10 cellular contexts compared by ENCODE assay signal in the genomic region with DNA sequence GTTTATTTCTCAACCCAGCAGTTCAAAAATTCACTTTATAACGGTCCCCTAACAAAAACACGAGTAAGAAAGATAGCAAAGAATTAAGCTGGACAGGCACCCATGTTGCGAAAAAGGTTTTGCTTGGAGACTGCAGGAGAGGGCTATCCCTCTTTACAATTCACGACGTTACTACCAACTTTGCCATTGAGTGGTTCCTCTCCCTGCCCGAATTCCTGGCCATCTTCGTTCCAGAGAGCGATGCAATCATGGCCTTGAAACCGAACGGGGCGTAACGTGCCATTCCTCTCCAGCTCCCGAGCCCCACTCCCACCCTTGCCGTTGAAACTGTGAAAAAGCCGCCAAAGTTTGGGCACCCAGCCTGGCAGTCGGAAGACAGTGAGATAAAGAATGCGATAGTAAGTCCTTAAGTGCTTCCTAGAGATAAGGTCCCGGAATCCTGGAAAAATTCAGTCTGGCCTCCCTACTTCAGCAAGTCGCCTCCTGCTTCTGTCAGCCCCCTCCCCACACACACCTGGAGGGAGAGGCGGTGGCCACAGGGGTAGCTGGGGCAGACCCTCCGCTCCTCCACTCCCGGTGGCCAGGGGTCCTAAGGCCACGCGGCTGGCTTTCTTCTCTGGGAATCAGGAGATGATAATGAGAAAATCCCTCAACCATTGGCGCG.
A peak's percentile ranks its signal among the peaks of the same experiment; 100 is the strongest.
DNase-seq lines count a peak whose midpoint lies in the region; ATAC-seq and TF ChIP-seq lines count a peak whose summit lies in the region.
"Had no signal": no experiment of that assay in that cellular context is flagged by ENCODE, and none has a peak within 500 bp of the region (broad histone marks: within the 10 kb centered on the region; RNA-seq: fewer than 3 reads in every experiment).

No MANE protein-coding gene starts in this region.

- peak overlapping the region; percentile 91 for H3K4me2 ChIP-seq in hepatocyte

- POLR2A ChIA-PET in WTC11 (lab: Charles Lee) = no interaction called here

- no peaks in the 10 kb centered on the region for H4K20me1 ChIP-seq in hepatocyte (ENCODE audit: insufficient read depth, poor library complexity, severe bottlenecking)

- H3K9me3 ChIP-seq in hepatocyte (ENCODE audit: low read depth) = no peaks in the 10 kb centered on the region

- DNase-seq in ELF-1 (ENCODE audit: low read depth, low spot score) (peak; percentile 62), WTC11 (ENCODE audit: low spot score) (peak; percentile 33), hepatocyte (ENCODE audit: low spot score) (no peak), retinal pigment epithelial cell (ENCODE audit: low read depth) (no peak), NCI-H1417 (lab: John Stamatoyannopoulos, UW) (no peak), dermis blood vessel endothelial cell (no peak), NCI-H2227 (lab: John Stamatoyannopoulos, UW; ENCODE audit: unreplicated experiment) (no peak)
- DNase-seq: NCI-H345 had no signal

- H3K4me1 ChIP-seq in hepatocyte (ENCODE audit: insufficient read depth) = peaks cover 21% of the 10 kb centered on the region

- H3K4me3 ChIP-seq in hepatocyte = peak overlapping the region; percentile 16
- H3K4me3 ChIP-seq in retinal pigment epithelial cell (ENCODE audit: low read length) = peak overlapping the region; percentile 39

- no peak overlapping the region for H3K27ac Mint-ChIP-seq in WTC11
- H3K27ac Mint-ChIP-seq: activated naive CD4-positive, alpha-beta T cell treated with anti-CD3 and anti-CD28 coated beads, Interleukin-2, amount 50 U/mL, for 72 hours had no signal

- H3K36me3 Mint-ChIP-seq in WTC11 = no peaks in the 10 kb centered on the region

- peak overlapping the region; percentile 68 for H3K4me3 Mint-ChIP-seq in WTC11

- H3K27ac ChIP-seq in hepatocyte = peak overlapping the region; percentile 86

- H3K9me2 ChIP-seq in hepatocyte (replicated peaks; ENCODE audit: insufficient read depth) = no peaks in the 10 kb centered on the region

- H2AFZ ChIP-seq in hepatocyte = peak overlapping the region; percentile 28

- peak; percentile 13 for ATAC-seq in WTC11
- no peak for ATAC-seq in HG03342 (IDR thresholded peaks at IDR 0.05; ENCODE audit: unreplicated experiment)

- H3K79me2 ChIP-seq in hepatocyte = no peaks in the 10 kb centered on the region

- 4% methylated on average over 26 of the region's 26 CpGs for WGBS in hepatocyte (ENCODE audit: low lambda C conversion rate, missing lambda C conversion rate)

- CTCF ChIA-PET in WTC11 (lab: Charles Lee) = no interaction called here

- peaks cover 45% of the 10 kb centered on the region for H3K4me1 Mint-ChIP-seq in WTC11

- TF ChIP-seq CTCF in WTC11 (IDR thresholded peaks at IDR 0.05) (no peak), hepatocyte (IDR thresholded peaks at IDR 0.05; ENCODE audit: poor library complexity) (no peak), retinal pigment epithelial cell (conservative IDR thresholded peaks at IDR 0.05; ENCODE audit: low read depth, low read length) (no peak)

- no peaks in the 10 kb centered on the region for H3K36me3 ChIP-seq in hepatocyte (replicated peaks; ENCODE audit: insufficient read depth, low read depth)

- H3K27me3 ChIP-seq in hepatocyte = peaks cover 75% of the 10 kb centered on the region

- peaks cover 90% of the 10 kb centered on the region for H3K27me3 Mint-ChIP-seq in WTC11 (ENCODE audit: low read depth)

- no peaks in the 10 kb centered on the region for H3K9me3 Mint-ChIP-seq in WTC11
- H3K9me3 Mint-ChIP-seq: activated naive CD4-positive, alpha-beta T cell treated with anti-CD3 and anti-CD28 coated beads, Interleukin-2, amount 50 U/mL, for 72 hours had no signal

TF ChIP-seq in WTC11, 78 proteins besides CTCF, POLR2A, EP300 and RAD21:
- TF ChIP-seq JAZF1 (CRISPR knock-in tag; IDR thresholded peaks at IDR 0.05) (no peak), MXD4 (CRISPR knock-in tag; IDR thresholded peaks at IDR 0.05; ENCODE audit: borderline replicate concordance) (no peak), ZNF232 (CRISPR knock-in tag; IDR thresholded peaks at IDR 0.05) (no peak), CREB1 (CRISPR knock-in tag; IDR thresholded peaks at IDR 0.05) (no peak), ATF2 (CRISPR knock-in tag; IDR thresholded peaks at IDR 0.05; ENCODE audit: borderline replicate concordance, low read depth) (no peak), PRRX2 (CRISPR knock-in tag; IDR thresholded peaks at IDR 0.05) (no peak), ZNF121 (CRISPR knock-in tag; IDR thresholded peaks at IDR 0.05) (no peak), ZNF219 (CRISPR knock-in tag; IDR thresholded peaks at IDR 0.05; ENCODE audit: borderline replicate concordance) (no peak), NR3C1 (CRISPR knock-in tag; conservative IDR thresholded peaks at IDR 0.05; ENCODE audit: low read depth) (no peak), KAT7 (CRISPR knock-in tag; IDR thresholded peaks at IDR 0.05; ENCODE audit: borderline replicate concordance) (no peak), ZNF317 (CRISPR knock-in tag; IDR thresholded peaks at IDR 0.05; ENCODE audit: borderline replicate concordance, low read depth) (no peak), TEAD1 (CRISPR knock-in tag; IDR thresholded peaks at IDR 0.05) (no peak), ATF3 (CRISPR knock-in tag; conservative IDR thresholded peaks at IDR 0.05) (no peak), ZBTB43 (CRISPR knock-in tag; IDR thresholded peaks at IDR 0.05) (no peak), HMGA2 (CRISPR knock-in tag; IDR thresholded peaks at IDR 0.05) (no peak), RELA (CRISPR knock-in tag; IDR thresholded peaks at IDR 0.05; ENCODE audit: borderline replicate concordance) (no peak), FOXP1 (CRISPR knock-in tag; IDR thresholded peaks at IDR 0.05; ENCODE audit: borderline replicate concordance) (no peak), FOXK1 (CRISPR knock-in tag; IDR thresholded peaks at IDR 0.05) (no peak), ETV6 (CRISPR knock-in tag; IDR thresholded peaks at IDR 0.05) (no peak), ERG (CRISPR knock-in tag; IDR thresholded peaks at IDR 0.05) (no peak)
TF ChIP-seq in WTC11: peak in this region for 0.

Comparison
In these comparisons a context has a peak if more than half of its experiments do, and no peak if none do; other contexts are left out.
1. DNase-seq: peak in ELF-1 (single experiment) and WTC11 (single experiment); none in hepatocyte (single experiment), retinal pigment epithelial cell (single experiment), NCI-H1417 (0 of 3), dermis blood vessel endothelial cell (single experiment) and NCI-H2227 (single experiment).